15 cellular contexts compared by ENCODE assay signal in genomic region chr15:91264651-91265351, GRCh38.
DNase-seq lines count a peak whose midpoint lies in the region; ATAC-seq and TF ChIP-seq lines count a peak whose summit lies in the region.
"Had no signal": no experiment of that assay in that cellular context is flagged by ENCODE, and none has a peak within 500 bp of the region (broad histone marks: within the 10 kb centered on the region; RNA-seq: fewer than 3 reads in every experiment).

No MANE protein-coding gene starts in this region.

- TF ChIP-seq CTCF in NB4 (IDR thresholded peaks at IDR 0.05; ENCODE audit: low read depth, low read length): no peak
- no peak for TF ChIP-seq CTCF in VCaP (conservative IDR thresholded peaks at IDR 0.05)
- no peak for TF ChIP-seq CTCF in lower lobe of right lung (IDR thresholded peaks at IDR 0.05)
- no peak for TF ChIP-seq CTCF in tibial artery (IDR thresholded peaks at IDR 0.05)

- no peaks in the 10 kb centered on the region for H3K36me3 ChIP-seq in lower lobe of right lung
- H3K36me3 ChIP-seq in tibial artery: no peaks in the 10 kb centered on the region
- H3K36me3 ChIP-seq: ovary had no signal

- intact Hi-C loops in lower lobe of right lung (cut with DNase I) (no loop called here), tibial artery (cut with DNase I; ENCODE audit: low total_unique reads) (loop anchor here (10.0 kb wide), 1 partner anchor 330 kb away; the partner anchor contains the start of genes HDDC3 and UNC45A)

- H3K4me1 ChIP-seq in lower lobe of right lung: peaks cover 7% of the 10 kb centered on the region
- H3K4me1 ChIP-seq in tibial artery: peaks cover 0 to 20% (median 6%) of the 10 kb centered on the region in 4 donors

- H3K4me3 ChIP-seq in NB4 (ENCODE audit: low read depth, low read length) (peak overlapping the region; percentile 18), lower lobe of right lung (no peak overlapping the region), tibial artery (peak overlapping the region; percentile 31 to 43)
- H3K4me3 ChIP-seq: ovary had no signal

- ATAC-seq in lower lobe of right lung (peak; percentile 50 to 60), GM21360 (IDR thresholded peaks at IDR 0.05; ENCODE audit: unreplicated experiment) (no peak), HG03135 (IDR thresholded peaks at IDR 0.05; ENCODE audit: unreplicated experiment) (no peak)
- ATAC-seq: activated naive CD4-positive, alpha-beta T cell treated with anti-CD3 and anti-CD28 coated beads, Interleukin-2, amount 50 U/mL, for 72 hours had no signal

- in situ Hi-C loops in G401 (cut with HindIII; ENCODE audit: low sequenced_read_pairs): no loop called here

- TF ChIP-seq POLR2A in NB4 (IDR thresholded peaks at IDR 0.05; ENCODE audit: extremely low read depth, insufficient read length): no peak

- peak; percentile 97 for DNase-seq in NB4 (ENCODE audit: low read depth)
- DNase-seq in lower lobe of right lung: no peak
- no peak for DNase-seq in tibial artery
- DNase-seq in G401 (ENCODE audit: low spot score): no peak
- DNase-seq in HPDE6-E6E7 (ENCODE audit: extremely low spot score): no peak
- DNase-seq: CD4-positive, alpha-beta memory T cell; endodermal cell; foreskin fibroblast; midbrain; NCI-H2171 had no signal

- H3K27ac ChIP-seq in VCaP (peak overlapping the region; percentile 94), lower lobe of right lung (no peak overlapping the region), tibial artery (peak overlapping the region; percentile 64 to 78)
- H3K27ac ChIP-seq: ovary had no signal

- H3K27me3 ChIP-seq in lower lobe of right lung (ENCODE audit: low read depth) (peaks cover 3% of the 10 kb centered on the region), tibial artery (no peaks in the 10 kb centered on the region)
- H3K27me3 ChIP-seq: ovary had no signal

- H3K9me3 ChIP-seq in lower lobe of right lung (no peaks in the 10 kb centered on the region), tibial artery (no peaks in the 10 kb centered on the region)
- H3K9me3 ChIP-seq: ovary had no signal

Comparison
In these comparisons a context has a peak if more than half of its experiments do, and no peak if none do; other contexts are left out.
1. ATAC-seq: peak in lower lobe of right lung (2 of 2); none in GM21360 (single experiment) and HG03135 (single experiment).